19 cellular contexts compared by ENCODE assay signal in the genomic region with DNA sequence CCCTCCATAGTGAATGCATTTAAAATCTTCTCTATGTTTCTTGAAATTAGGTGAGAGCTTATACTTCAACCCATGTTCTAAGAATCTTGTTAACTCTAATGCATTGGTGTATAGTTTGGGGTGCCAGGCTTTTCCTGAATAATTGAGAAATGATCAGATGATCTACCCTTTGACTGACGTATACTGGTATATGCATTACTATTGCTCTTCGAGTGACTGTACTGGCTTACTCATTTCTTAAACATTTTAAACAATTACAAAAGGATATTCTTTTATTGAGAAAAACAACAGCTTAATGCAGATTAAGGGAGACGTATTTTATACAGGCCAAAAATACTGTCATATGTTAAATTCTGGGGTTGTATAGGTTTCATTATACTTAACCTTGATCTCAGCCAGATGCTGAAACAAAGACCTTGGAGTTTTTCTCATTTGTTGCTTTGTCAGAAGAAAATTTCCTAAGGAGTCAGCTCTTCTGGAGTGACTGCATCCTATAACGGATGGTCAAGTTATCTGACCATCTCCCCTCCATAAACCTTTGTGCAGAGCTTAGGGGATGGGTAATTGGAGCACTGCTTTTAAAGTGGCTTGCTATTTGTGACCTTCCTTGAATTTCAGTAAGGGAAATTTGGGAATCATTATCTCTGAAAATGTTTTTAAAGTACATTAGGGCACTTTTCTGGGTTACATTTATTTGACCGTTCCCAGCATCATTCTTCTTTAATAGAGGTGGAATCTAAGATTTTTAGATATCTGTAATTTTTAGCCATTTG.
DNase-seq lines count a peak whose midpoint lies in the region; ATAC-seq, FAIRE-seq and TF ChIP-seq lines count a peak whose summit lies in the region.
"Had no signal": no experiment of that assay in that cellular context is flagged by ENCODE, and none has a peak within 500 bp of the region (broad histone marks: within the 10 kb centered on the region; RNA-seq: fewer than 3 reads in every experiment).

No MANE protein-coding gene starts in this region.

- peak overlapping the region; percentile 52 for H3K27ac ChIP-seq in PC-3 (ENCODE audit: low read length)
- H3K27ac ChIP-seq: A549 had no signal

- H4K20me1 ChIP-seq in PC-3 (ENCODE audit: low read length), result 0 out of 2 replicates have a peak, but pooled peaks cover 4% of the 10 kb centered on the region

- no peak overlapping the region for H3K4me3 ChIP-seq in BJ (ENCODE audit: low read depth, low read length)
- H3K4me3 ChIP-seq in PC-3 (ENCODE audit: low read length), result 0 out of 2 replicates have a peak overlapping the region, but pooled peaks have one; percentile 0
- H3K4me3 ChIP-seq in bronchial epithelial cell (ENCODE audit: low read depth, low read length), result no peak overlapping the region
- H3K4me3 ChIP-seq: A549, tibial nerve had no signal

- no peak overlapping the region for H2AFZ ChIP-seq in PC-3 (ENCODE audit: low read length)

- peak; percentile 86 for ATAC-seq in PC-3
- ATAC-seq: A549; left ventricle myocardium superior; stimulated activated memory B cell treated with anti-CD40 and anti-IgM and Interleukin-4, amounts not matched to agents 10 μg/mL and 1 μg/mL and 100 μg/mL, for 72 hours had no signal

- H3K36me3 ChIP-seq in BJ (ENCODE audit: control insufficient read depth, insufficient read depth, low read length) (no peaks in the 10 kb centered on the region), PC-3 (ENCODE audit: low read depth, low read length) (peaks cover 4% of the 10 kb centered on the region; the same call in 1 of the 2 replicates), bronchial epithelial cell (ENCODE audit: control insufficient read depth, insufficient read depth, low read length) (no peaks in the 10 kb centered on the region)
- H3K36me3 ChIP-seq: tibial nerve had no signal

- H3K4me2 ChIP-seq in PC-3 (ENCODE audit: low read length), result peak overlapping the region; percentile 41
- H3K4me2 ChIP-seq: A549 had no signal

- H3K27me3 ChIP-seq in BJ (ENCODE audit: control insufficient read depth, insufficient read depth, low read length) (no peaks in the 10 kb centered on the region), PC-3 (ENCODE audit: low read length) (no peaks in the 10 kb centered on the region), bronchial epithelial cell (ENCODE audit: control insufficient read depth, insufficient read depth, low read length) (no peaks in the 10 kb centered on the region)
- H3K27me3 ChIP-seq: tibial nerve had no signal

- no TSS peak for BruUV-seq in PC-3 (replicated peaks; lab: Mats Ljungman, UMichigan)

- 0 out of 2 replicates have a peak overlapping the region, but pooled peaks have one; percentile 4 for H3K9ac ChIP-seq in PC-3 (ENCODE audit: low read length)

- H3K9me3 ChIP-seq in PC-3 (ENCODE audit: low read length), result no peaks in the 10 kb centered on the region
- H3K9me3 ChIP-seq: A549, tibial nerve had no signal

- peak; percentile 45 for DNase-seq in BJ (ENCODE audit: low read depth)
- peak; percentile 47 for DNase-seq in PC-3
- DNase-seq in bronchial epithelial cell (ENCODE audit: low read depth), result peak; percentile 77
- DNase-seq in iris pigment epithelial cell (ENCODE audit: low read depth), result peak; percentile 71
- no peak for DNase-seq in effector CD4-positive, alpha-beta T cell
- no peak for DNase-seq in germinal center (ENCODE audit: low spot score)
- DNase-seq in OCI-M1 (lab: John Stamatoyannopoulos, UW), result no peak
- no peak for DNase-seq in cerebellar nuclear complex (lab: John Stamatoyannopoulos, UW)
- DNase-seq: activated CD4-positive, alpha-beta T cell treated with anti-CD3 and anti-CD28 coated beads for 4 hours; DMS153; glutamatergic neuron; left ventricle myocardium superior; NCI-H187; NCI-H446; SIG-M5; stimulated activated CD4-positive, alpha-beta T cell treated with anti-CD3 and anti-CD28 coated beads, Interleukin-15, amount 100 ng/mL, for 24 hours had no signal

- H3K9me2 ChIP-seq in PC-3 (replicated peaks; ENCODE audit: low read length), result no peaks in the 10 kb centered on the region

- intact Hi-C loops in PC-3 (cut with micrococcal nuclease), result loop anchor here (1.0 kb wide), 1 partner anchor 38 kb away; no protein-coding TSS in a partner anchor

- no peaks in the 10 kb centered on the region for H3F3A ChIP-seq in PC-3 (ENCODE audit: low read length, unreplicated experiment)

- POLR2A ChIA-PET in BJ (lab: Charles Lee) (interaction anchor here (0.7 kb wide), 1 partner anchor 171 kb away, joined by 3 read pairs; no protein-coding TSS in a partner anchor), PC-3 (lab: Charles Lee; ENCODE audit: unreplicated experiment) (interaction anchor here (0.6 kb wide), 1 partner anchor 780 kb away, joined by 5 read pairs; no protein-coding TSS in a partner anchor)

- peaks cover 23% of the 10 kb centered on the region for H3K4me1 ChIP-seq in PC-3 (ENCODE audit: insufficient read depth, low read length)
- H3K4me1 ChIP-seq: A549 had no signal

- peaks cover 72% of the 10 kb centered on the region for H3K79me2 ChIP-seq in PC-3 (ENCODE audit: low read length)

- no peak for TF ChIP-seq CTCF in BJ (IDR thresholded peaks at IDR 0.05; ENCODE audit: insufficient read depth, low read depth, low read length)
- no peak for TF ChIP-seq CTCF in PC-3 (conservative IDR thresholded peaks at IDR 0.05; ENCODE audit: low read depth, low read length)
- no peak for TF ChIP-seq CTCF in bronchial epithelial cell (IDR thresholded peaks at IDR 0.05; ENCODE audit: insufficient read depth, low read length, severe bottlenecking)

- FAIRE-seq in bronchial epithelial cell (lab: Jason Lieb, UNC), result no peak
- FAIRE-seq: A549 had no signal

- CTCF ChIA-PET in BJ (lab: Yijun Ruan, JAX), result interaction anchor here (0.6 to 1.4 kb wide), 4 partner anchors 9 to 220 kb away, joined by 3 to 5 read pairs (median 4); no protein-coding TSS in a partner anchor
- CTCF ChIA-PET in PC-3 (lab: Charles Lee), result interaction anchor here (0.6 to 0.8 kb wide), 3 partner anchors 11 to 440 kb away, joined by 3 read pairs; no protein-coding TSS in a partner anchor

Comparison
In these comparisons a context has a peak if more than half of its experiments do, and no peak if none do; other contexts are left out.
1. DNase-seq: peak in BJ (single experiment), PC-3 (single experiment), bronchial epithelial cell (single experiment) and iris pigment epithelial cell (single experiment); none in effector CD4-positive, alpha-beta T cell (single experiment), germinal center (single experiment), OCI-M1 (single experiment) and cerebellar nuclear complex (0 of 2).